In the genomic region with DNA sequence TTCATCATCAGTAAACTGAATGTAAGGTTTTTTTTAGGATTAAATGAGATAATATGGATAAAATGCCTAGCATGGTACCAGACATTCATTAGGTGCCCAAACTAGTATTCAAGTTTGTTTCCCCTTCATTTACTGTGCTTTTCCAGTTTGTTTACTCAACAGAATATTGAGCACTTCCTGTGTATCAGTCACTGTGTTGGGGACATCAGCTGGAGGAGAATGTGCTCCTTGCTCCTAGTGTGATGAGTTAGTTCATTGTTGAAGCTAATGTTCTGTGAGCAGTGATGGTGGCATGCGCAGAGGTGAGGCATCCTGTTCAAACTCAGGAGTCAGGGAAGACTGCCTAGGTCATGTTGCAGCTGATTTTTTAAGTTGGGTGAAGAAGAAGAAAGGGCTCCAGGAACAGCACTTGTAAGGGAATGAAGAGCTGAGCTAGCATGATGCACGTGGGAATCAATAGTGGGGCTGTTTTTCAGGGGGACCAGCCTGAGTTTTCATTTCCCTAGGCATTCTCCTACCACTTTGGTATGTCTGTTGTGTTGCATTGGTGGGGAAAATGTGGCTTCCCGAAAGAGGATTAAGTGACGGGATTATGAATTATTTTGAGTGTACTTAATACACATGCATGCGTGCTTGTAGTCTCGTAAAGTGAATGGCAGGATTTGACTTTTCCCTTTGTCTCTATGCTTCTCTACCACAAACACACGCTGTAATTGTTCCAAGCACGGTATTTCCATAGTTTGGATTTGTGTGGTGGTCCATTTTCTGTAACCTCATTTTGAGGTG, we compare ENCODE assay signal across 13 cellular contexts. TPM values are rescaled to one million over a fixed set of nuclear protein-coding genes. Genes with fewer than 3 reads are reported as not detected.
DNase-seq lines count a peak whose midpoint lies in the region; ATAC-seq and TF ChIP-seq lines count a peak whose summit lies in the region.
"Had no signal": no experiment of that assay in that cellular context is flagged by ENCODE, and none has a peak within 500 bp of the region (broad histone marks: within the 10 kb centered on the region; RNA-seq: fewer than 3 reads in every experiment).

No MANE protein-coding gene starts in this region.

- DNase-seq in AG04450 (ENCODE audit: low read depth, low spot score) = no peak
- DNase-seq in HAP-1 (ENCODE audit: low spot score in 2 of 2) = peak; percentile 49 to 83
- no peak for DNase-seq in MCF 10A (ENCODE audit: unreplicated experiment)
- DNase-seq in naive B cell = no peak
- DNase-seq in HK-2 (ENCODE audit: unreplicated experiment) = no peak
- DNase-seq: activated naive CD4-positive, alpha-beta T cell treated with anti-CD3 and anti-CD28 coated beads, Interleukin-2, amount 50 U/mL, for 16 hours; GDM1; NCI-H1105 had no signal

- H3K36me3 ChIP-seq in HAP-1 (replicated peaks) = peaks cover 35% of the 10 kb centered on the region
- peaks cover 0 to 24% of the 10 kb centered on the region in 2 donors for H3K36me3 ChIP-seq in gastroesophageal sphincter

- 86 to 90% methylated on average over 7 of the region's 8 CpGs for WGBS in gastroesophageal sphincter (ENCODE audit: low coverage in 1 of 2), 2 donors

- ATAC-seq in naive B cell (ENCODE audit: low read depth in 2 of 2) (no peak), gastroesophageal sphincter (no peak), GM19467 (IDR thresholded peaks at IDR 0.05; ENCODE audit: unreplicated experiment) (no peak), GM19463 (IDR thresholded peaks at IDR 0.05; ENCODE audit: unreplicated experiment) (no peak)
- ATAC-seq: stimulated activated memory B cell treated with anti-CD40 and anti-IgM and Interleukin-4, amounts not matched to agents 10 μg/mL and 1 μg/mL and 100 μg/mL, for 72 hours had no signal

- intact Hi-C loops in MCF 10A (cut with micrococcal nuclease) = loop anchor here (5.0 kb wide), 1 partner anchor 77 kb away; a partner anchor contains a TSS

- POLR2A ChIA-PET in AG04450 (lab: Yijun Ruan, JAX) (interaction anchor here (0.8 kb wide), 1 partner anchor 24 kb away, joined by 3 read pairs; a partner anchor contains a TSS), MCF 10A (lab: Yijun Ruan, JAX) (no interaction called here)

- H3K27me3 ChIP-seq in AG04450 (ENCODE audit: control insufficient read depth, insufficient read depth, low read length) (no peaks in the 10 kb centered on the region), HAP-1 (ENCODE audit: low read depth) (no peaks in the 10 kb centered on the region), gastroesophageal sphincter (no peaks in the 10 kb centered on the region)

- no TSS peak for BruUV-seq in MCF 10A (replicated peaks; lab: Mats Ljungman, UMichigan)

- peaks cover 37% of the 10 kb centered on the region for H3K4me1 Mint-ChIP-seq in MCF 10A (ENCODE audit: insufficient read depth, unreplicated experiment)
- H3K4me1 Mint-ChIP-seq in naive B cell = peaks cover 16 to 20% (median 17%) of the 10 kb centered on the region in 3 donors

- H3K4me3 Mint-ChIP-seq in MCF 10A (ENCODE audit: unreplicated experiment) (no peak overlapping the region), naive B cell (no peak overlapping the region)
- H3K4me3 Mint-ChIP-seq: stimulated activated memory B cell treated with anti-CD40 and anti-IgM and Interleukin-4, amounts not matched to agents 10 μg/mL and 1 μg/mL and 100 μg/mL, for 72 hours had no signal

- no peak for TF ChIP-seq EP300 in gastroesophageal sphincter (IDR thresholded peaks at IDR 0.05)

- no peak overlapping the region for H3K4me3 ChIP-seq in AG04450 (ENCODE audit: low read depth, low read length)
- H3K4me3 ChIP-seq in HAP-1 = no peak overlapping the region
- no peak overlapping the region for H3K4me3 ChIP-seq in gastroesophageal sphincter

- peaks cover 28% of the 10 kb centered on the region for H3K36me3 Mint-ChIP-seq in MCF 10A (ENCODE audit: insufficient read depth, unreplicated experiment)
- peaks cover 20 to 29% of the 10 kb centered on the region in 2 donors for H3K36me3 Mint-ChIP-seq in naive B cell

- H3K9me3 ChIP-seq in AG04450 (ENCODE audit: control insufficient read depth, insufficient read depth, low read length) (no peaks in the 10 kb centered on the region), HAP-1 (no peaks in the 10 kb centered on the region), gastroesophageal sphincter (no peaks in the 10 kb centered on the region)

- TF ChIP-seq POLR2A in gastroesophageal sphincter (IDR thresholded peaks at IDR 0.05) = no peak

- H3K4me1 ChIP-seq in HAP-1 = peaks cover 16% of the 10 kb centered on the region
- peaks cover 0 to 36% (median 5%) of the 10 kb centered on the region in 3 donors for H3K4me1 ChIP-seq in gastroesophageal sphincter

- H3K27ac ChIP-seq in AG04450 (ENCODE audit: low read depth, low read length) (peak overlapping the region; percentile 52), gastroesophageal sphincter (peak overlapping the region in 1 of 4 donors; percentile 24)
- H3K27ac ChIP-seq: C4-2B had no signal

- TF ChIP-seq CTCF in AG04450 (IDR thresholded peaks at IDR 0.05; ENCODE audit: low read depth, low read length) = no peak
- no peak for TF ChIP-seq CTCF in MCF 10A (IDR thresholded peaks at IDR 0.05; ENCODE audit: unreplicated experiment)
- no peak for TF ChIP-seq CTCF in gastroesophageal sphincter (IDR thresholded peaks at IDR 0.05)

- peak overlapping the region; percentile 83 for H3K27ac Mint-ChIP-seq in MCF 10A (ENCODE audit: low read depth, unreplicated experiment)
- H3K27ac Mint-ChIP-seq in naive B cell = peak overlapping the region in 4 of 6 donors; percentile 2 to 82 (median 42)
- H3K27ac Mint-ChIP-seq: stimulated activated memory B cell treated with anti-CD40 and anti-IgM and Interleukin-4, amounts not matched to agents 10 μg/mL and 1 μg/mL and 100 μg/mL, for 72 hours had no signal

- H3K27me3 Mint-ChIP-seq in MCF 10A (ENCODE audit: insufficient read depth, unreplicated experiment) (no peaks in the 10 kb centered on the region), naive B cell (no peaks in the 10 kb centered on the region)
- H3K27me3 Mint-ChIP-seq: stimulated activated memory B cell treated with anti-CD40 and anti-IgM and Interleukin-4, amounts not matched to agents 10 μg/mL and 1 μg/mL and 100 μg/mL, for 72 hours had no signal

- H3K9me3 Mint-ChIP-seq in MCF 10A (ENCODE audit: unreplicated experiment) (no peaks in the 10 kb centered on the region), naive B cell (no peaks in the 10 kb centered on the region)
- H3K9me3 Mint-ChIP-seq: stimulated activated memory B cell treated with anti-CD40 and anti-IgM and Interleukin-4, amounts not matched to agents 10 μg/mL and 1 μg/mL and 100 μg/mL, for 72 hours had no signal

- CTCF ChIA-PET in AG04450 (lab: Charles Lee) = interaction anchor here (1.4 kb wide), 1 partner anchor 24 kb away, joined by 3 read pairs; no protein-coding TSS in a partner anchor
- CTCF ChIA-PET in MCF 10A (lab: Yijun Ruan, JAX) = interaction anchor here (1.2 to 1.4 kb wide), 3 partner anchors 12 to 113 kb away, joined by 4 to 6 read pairs (median 5); a partner anchor contains a TSS

- in situ Hi-C loops in HAP-1 (cut with MboI; ENCODE audit: low sequenced_read_pairs) = no loop called here

RNA-seq across cellular contexts. Expression of a gene that starts 23.7 kb away (rescaled TPM):
- polyA plus RNA-seq in AG04450 (2011; rRNA removed) = 16.3 and 18.0 TPM in 2 replicates
- 34.9 and 43.2 TPM in 2 replicates for polyA minus RNA-seq in AG04450 (2011; rRNA and poly(A)+ RNA removed)
- total RNA-seq in MCF 10A (2022) = 33.6 and 38.2 TPM in 2 replicates
- polyA plus RNA-seq in naive B cell (ENCODE audit: low read depth in 6 of 6) = 1 to 10 TPM in 5 of 6 donors, not detected in 1; 3.4 to 9.3 (median 6.0) TPM
- 10 to 100 TPM in 2 of 4 donors, 1 to 10 TPM in 2; 6.5 to 12.1 (median 8.7) TPM for total RNA-seq in gastroesophageal sphincter

RNA-seq across cellular contexts. Expression of a gene that starts 47.6 kb away (rescaled TPM):
- polyA plus RNA-seq in AG04450 (2011; rRNA removed) (25.6 and 31.0 TPM in 2 replicates), naive B cell (ENCODE audit: low read depth in 6 of 6) (under 1 TPM in 5 of 6 donors, not detected in 1; 0.17 to 0.68 (median 0.28) TPM)
- 12.6 and 17.7 TPM in 2 replicates for polyA minus RNA-seq in AG04450 (2011; rRNA and poly(A)+ RNA removed)
- total RNA-seq in MCF 10A (2022) (0.12 TPM in 1 of 2 replicates, not detected in the other), gastroesophageal sphincter (10 to 100 TPM; 20.9 to 29.0 (median 23.5) TPM)

Comparison
In these comparisons a context has a peak if more than half of its experiments do, and no peak if none do; other contexts are left out.
1. DNase-seq: peak in HAP-1 (2 of 2); none in AG04450 (single experiment), MCF 10A (single experiment), naive B cell (single experiment) and HK-2 (single experiment).
2. RNA of a gene that starts 47.6 kb away (total RNA-seq): 20.9 to 29.0 TPM in gastroesophageal sphincter; 0.12 TPM in MCF 10A; every median in the first group is over 10 times any median in the second.